Comparison of ENCODE assay signal across 9 cellular contexts in genomic region chr10:72693599-72693915, GRCh38. TPM values are rescaled to one million over a fixed set of nuclear protein-coding genes. Genes with fewer than 3 reads are reported as not detected.
DNase-seq lines count a peak whose midpoint lies in the region; ATAC-seq and TF ChIP-seq lines count a peak whose summit lies in the region.
"Had no signal": no experiment of that assay in that cellular context is flagged by ENCODE, and none has a peak within 500 bp of the region (broad histone marks: within the 10 kb centered on the region; RNA-seq: fewer than 3 reads in every experiment).

No MANE protein-coding gene starts in this region.

- ATAC-seq in right cardiac atrium: no peak
- ATAC-seq in left ventricle myocardium superior: no peak
- ATAC-seq in memory B cell (ENCODE audit: low read depth): no peak

- no peak overlapping the region for H3K27ac ChIP-seq in right cardiac atrium (ENCODE audit: low read length)

- intact Hi-C loops in right cardiac atrium (cut with DNase I): loop anchor here in 3 of 4 donors (5.0 to 10.0 kb wide), 3 partner anchors 139 to 329 kb away; no protein-coding TSS in a partner anchor
- intact Hi-C loops in left ventricle myocardium superior (cut with micrococcal nuclease): loop anchor here (10.0 kb wide), 1 partner anchor 329 kb away; no protein-coding TSS in a partner anchor

- WGBS in right cardiac atrium: 36% methylated on average over 2 of the region's 2 CpGs

- no peaks in the 10 kb centered on the region for H3K9me3 ChIP-seq in right cardiac atrium (ENCODE audit: control insufficient read depth, low read length)

- H3K4me3 ChIP-seq in right cardiac atrium (ENCODE audit: low read length) (peak overlapping the region; percentile 92), astrocyte of the cerebellum (ENCODE audit: low read depth, low read length) (peak overlapping the region; percentile 93)

- H3K4me1 Mint-ChIP-seq in memory B cell: peaks cover 28% of the 10 kb centered on the region

- in situ Hi-C loops in astrocyte of the cerebellum (cut with HindIII; ENCODE audit: low sequenced_read_pairs): loop anchor here (5.0 kb wide), 1 partner anchor 84 kb away; no protein-coding TSS in a partner anchor
- in situ Hi-C loops in G401 (cut with HindIII; ENCODE audit: low sequenced_read_pairs): no loop called here

- H3K4me3 Mint-ChIP-seq in memory B cell: peak overlapping the region; percentile 88

- no peak for TF ChIP-seq CTCF in astrocyte of the cerebellum (IDR thresholded peaks at IDR 0.05; ENCODE audit: low read depth, low read length, missing control alignments)

- H3K27me3 ChIP-seq in right cardiac atrium (ENCODE audit: control insufficient read depth, insufficient read depth): no peaks in the 10 kb centered on the region

- H3K36me3 Mint-ChIP-seq in memory B cell: no peaks in the 10 kb centered on the region

- peak overlapping the region; percentile 52 for H3K27ac Mint-ChIP-seq in memory B cell

- H3K4me1 ChIP-seq in right cardiac atrium (ENCODE audit: control insufficient read depth, insufficient read depth, low read length): no peaks in the 10 kb centered on the region

- DNase-seq in right cardiac atrium (no peak), left ventricle myocardium superior (no peak), astrocyte of the cerebellum (ENCODE audit: low read depth) (no peak), memory B cell (ENCODE audit: low spot score in 2 of 2) (no peak), D341Med (ENCODE audit: low spot score) (no peak), ecto neural progenitor cell (ENCODE audit: low spot score) (no peak), KG1 (lab: John Stamatoyannopoulos, UW) (no peak), G401 (ENCODE audit: low spot score) (no peak)
- DNase-seq: GF-D8 had no signal

- no peaks in the 10 kb centered on the region for H3K27me3 Mint-ChIP-seq in memory B cell

- no peaks in the 10 kb centered on the region for H3K9me3 Mint-ChIP-seq in memory B cell

RNA-seq across cellular contexts. Expression of gene MCU, which starts 1.6 kb away (rescaled TPM):
- 10 to 100 TPM; 17.7 to 22.1 (median 18.8) TPM for total RNA-seq in right cardiac atrium
- polyA plus RNA-seq in right cardiac atrium: 14.2 TPM
- total RNA-seq in left ventricle myocardium superior: 15.6 TPM
- 25.8 and 41.6 TPM in 2 replicates for total RNA-seq in G401 (2014; rRNA removed; shearing (Covaris generic))
